In the genomic region with DNA sequence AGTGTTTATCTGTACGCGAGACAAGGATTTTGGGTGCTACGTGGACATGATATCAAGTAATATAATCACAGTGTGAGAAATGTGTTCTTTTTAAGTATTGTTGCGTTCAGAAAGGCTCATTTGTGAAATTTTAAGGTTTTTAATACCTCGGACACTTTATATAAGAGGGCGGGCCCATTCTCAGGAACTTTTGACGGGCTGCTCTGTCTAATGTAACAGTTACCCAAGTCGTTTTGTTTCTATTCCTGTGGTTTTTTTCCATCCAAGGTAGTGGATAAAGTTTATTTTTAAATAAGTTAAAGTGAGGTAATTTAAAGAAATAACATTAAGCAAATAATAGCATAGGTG, we compare ENCODE assay signal across 8 cellular contexts. TPM values are rescaled to one million over a fixed set of nuclear protein-coding genes. Genes with fewer than 3 reads are reported as not detected.
A peak's percentile ranks its signal among the peaks of the same experiment; 100 is the strongest.
DNase-seq lines count a peak whose midpoint lies in the region; ATAC-seq and TF ChIP-seq lines count a peak whose summit lies in the region.

No MANE protein-coding gene starts in this region.

- H4K20me1 ChIP-seq in OCI-LY7 (ENCODE audit: insufficient read depth, low read length) = peaks cover 12% of the 10 kb centered on the region; the same call in 1 of the 2 replicates

- no peak for TF ChIP-seq CTCF in CD14-positive monocyte (IDR thresholded peaks at IDR 0.05)
- no peak for TF ChIP-seq CTCF in OCI-LY7 (conservative IDR thresholded peaks at IDR 0.05; ENCODE audit: low read length)
- no peak for TF ChIP-seq CTCF in endodermal cell (conservative IDR thresholded peaks at IDR 0.05)

- H3K36me3 Mint-ChIP-seq in CD14-positive monocyte (peaks cover 24 to 36% of the 10 kb centered on the region in 2 donors), endodermal cell (ENCODE audit: low read depth) (peaks cover 36% of the 10 kb centered on the region)

- H2AFZ ChIP-seq in OCI-LY7 (ENCODE audit: low read length) (peak overlapping the region; percentile 96), neuron (ENCODE audit: low read depth, low read length) (peak overlapping the region; percentile 65)

- peaks cover 0 to 3% (median 0%) of the 10 kb centered on the region in 7 donors for H3K9me3 Mint-ChIP-seq in CD14-positive monocyte
- H3K9me3 Mint-ChIP-seq in endodermal cell = peaks cover 10% of the 10 kb centered on the region

- H3K27ac Mint-ChIP-seq in CD14-positive monocyte (peak overlapping the region; percentile 92 to 97 (median 95)), endodermal cell (peak overlapping the region; percentile 94)

- DNase-seq in CD14-positive monocyte (ENCODE audit: low spot score) = no peak
- no peak for DNase-seq in OCI-LY7 (ENCODE audit: low spot score)
- DNase-seq in endodermal cell = no peak
- DNase-seq in stimulated activated CD4-positive, alpha-beta T cell treated with anti-CD3 and anti-CD28 coated beads, Interleukin-12 subunit alpha, Interleukin-12 subunit beta, amount 100 ng/mL, for 4 hours = no peak
- DNase-seq in LoVo (ENCODE audit: low spot score) = no peak

- peaks cover 35% of the 10 kb centered on the region for H3K79me2 ChIP-seq in OCI-LY7 (ENCODE audit: insufficient read depth, low read depth, low read length)

- H3K4me2 ChIP-seq in OCI-LY7 (ENCODE audit: low read length) = peak overlapping the region; percentile 76

- peak overlapping the region; percentile 93 for H3K9ac ChIP-seq in endodermal cell (ENCODE audit: extremely low read depth, low read length, poor library complexity, severe bottlenecking)

- H3K4me3 ChIP-seq in OCI-LY7 (ENCODE audit: low read depth, low read length, poor library complexity, severe bottlenecking) (peak overlapping the region; percentile 76), endodermal cell (ENCODE audit: low read length) (peak overlapping the region; percentile 100), neuron (ENCODE audit: low read length) (peak overlapping the region; percentile 97)

- POLR2A ChIA-PET in OCI-LY7 (lab: Charles Lee) = interaction anchor here (0.5 to 2.0 kb wide), 8 partner anchors 9 to 118 kb away, joined by 3 to 13 read pairs (median 6); a partner anchor contains a TSS

- no peaks in the 10 kb centered on the region for H3K9me2 ChIP-seq in OCI-LY7 (ENCODE audit: insufficient read depth, low read length)

- H3K27me3 Mint-ChIP-seq in CD14-positive monocyte (ENCODE audit: low read depth in 3 of 3) (peaks cover 0 to 5% (median 4%) of the 10 kb centered on the region in 3 donors), endodermal cell (ENCODE audit: insufficient read depth) (peaks cover 17% of the 10 kb centered on the region)

- H3K9me3 ChIP-seq in OCI-LY7 (ENCODE audit: low read length) = no peaks in the 10 kb centered on the region
- peaks cover 4% of the 10 kb centered on the region for H3K9me3 ChIP-seq in endodermal cell (ENCODE audit: control insufficient read depth, low read length)
- no peaks in the 10 kb centered on the region for H3K9me3 ChIP-seq in neuron (ENCODE audit: low read length)

- H3K27ac ChIP-seq in OCI-LY7 (ENCODE audit: low read depth, low read length, poor library complexity, severe bottlenecking) (peak overlapping the region; percentile 36), endodermal cell (ENCODE audit: low read depth, low read length) (peak overlapping the region; percentile 73)

- WGBS in endodermal cell (ENCODE audit: insufficient coverage in 1 of 2, insufficient read length in 1 of 2), 2 experiments = 0% methylated on average over 8 of the region's 8 CpGs

- ATAC-seq in GM18520 (IDR thresholded peaks at IDR 0.05; ENCODE audit: unreplicated experiment) (no peak), HG03460 (IDR thresholded peaks at IDR 0.05; ENCODE audit: unreplicated experiment) (no peak)

- intact Hi-C loops in CD14-positive monocyte (cut with micrococcal nuclease) (loop anchor here in 1 of 2 donors (5.0 kb wide), 2 partner anchors 61 to 116 kb away; a partner anchor contains a TSS), OCI-LY7 (cut with micrococcal nuclease; ENCODE audit: unreplicated experiment) (loop anchor here (2.0 to 10.0 kb wide), 5 partner anchors 46 to 697 kb away; a partner anchor contains a TSS)

- H3K4me1 ChIP-seq in OCI-LY7 (ENCODE audit: insufficient read depth, low read length, poor library complexity, severe bottlenecking) (peaks cover 30% of the 10 kb centered on the region), endodermal cell (ENCODE audit: control insufficient read depth, insufficient read depth, low read length) (no peaks in the 10 kb centered on the region), neuron (ENCODE audit: insufficient read depth, low read length) (peaks cover 19% of the 10 kb centered on the region)

- H3K27me3 ChIP-seq in endodermal cell (ENCODE audit: control insufficient read depth, insufficient read depth, low read length, poor library complexity, severe bottlenecking) (peaks cover 25% of the 10 kb centered on the region), neuron (ENCODE audit: insufficient read depth, low read length) (no peaks in the 10 kb centered on the region)

- CTCF ChIA-PET in OCI-LY7 (lab: Charles Lee; ENCODE audit: unreplicated experiment) = interaction anchor here (0.6 to 1.4 kb wide), 3 partner anchors 62 to 129 kb away, joined by 3 read pairs; no protein-coding TSS in a partner anchor

- BruUV-seq in OCI-LY7 (replicated peaks; lab: Mats Ljungman, UMichigan) = TSS peak; percentile 80

- H3K36me3 ChIP-seq in OCI-LY7 (ENCODE audit: insufficient read depth, low read length) (peaks cover 43% of the 10 kb centered on the region), endodermal cell (ENCODE audit: control insufficient read depth, insufficient read depth, low read length) (peaks cover 36% of the 10 kb centered on the region), neuron (ENCODE audit: insufficient read depth, low read length) (peaks cover 39% of the 10 kb centered on the region)

- peak overlapping the region; percentile 94 to 95 for H3K4me3 Mint-ChIP-seq in CD14-positive monocyte
- H3K4me3 Mint-ChIP-seq in endodermal cell = peak overlapping the region; percentile 98

- peaks cover 29% of the 10 kb centered on the region for H3K4me1 Mint-ChIP-seq in CD14-positive monocyte
- peaks cover 16% of the 10 kb centered on the region for H3K4me1 Mint-ChIP-seq in endodermal cell

RNA-seq across cellular contexts. Expression of a gene that starts 0.5 kb away (rescaled TPM):
- 10 to 100 TPM; 71.9 to 87.4 TPM for polyA plus RNA-seq in CD14-positive monocyte
- total RNA-seq in OCI-LY7 (2014; rRNA removed; shearing (Covaris generic)) = 32.9 and 48.1 TPM in 2 replicates
- total RNA-seq in OCI-LY7 (2022) (64.7 and 68.3 TPM in 2 replicates), endodermal cell (10 to 100 TPM; 65.4 to 65.7 TPM)
- 82.5 TPM for polyA plus RNA-seq in endodermal cell (2013, experiment 1 of 2)
- 71.9 TPM for polyA plus RNA-seq in endodermal cell (2013, experiment 2 of 2)
